In genomic region chr11:76700177-76701100, GRCh38 we compare ENCODE assay signal across 1 cellular context.
TF ChIP-seq lines count a peak whose summit lies in the region.

No MANE protein-coding gene starts in this region.

TF ChIP-seq in A549, 52 proteins besides CTCF, POLR2A, EP300 and RAD21 (continued from another document):
- TF ChIP-seq HMGXB4 (CRISPR knock-in tag; IDR thresholded peaks at IDR 0.05; ENCODE audit: borderline replicate concordance), result no peak
- no peak for TF ChIP-seq NR3C1 (IDR thresholded peaks at IDR 0.05)
- TF ChIP-seq NFE2L2 (conservative IDR thresholded peaks at IDR 0.05; ENCODE audit: low read length), result no peak
- TF ChIP-seq JUN (IDR thresholded peaks at IDR 0.05), result peak in 1 of 2 experiments; percentile 85; a peak in 3 of 5 replicates
- no peak for TF ChIP-seq SREBF2 (IDR thresholded peaks at IDR 0.05)
- TF ChIP-seq POLR2AphosphoS2 (conservative IDR thresholded peaks at IDR 0.05; ENCODE audit: low read length), result no peak
- TF ChIP-seq USF2 (IDR thresholded peaks at IDR 0.05), result no peak
- TF ChIP-seq JUNB (IDR thresholded peaks at IDR 0.05), result peak; percentile 81
- TF ChIP-seq EHF (CRISPR knock-in tag; IDR thresholded peaks at IDR 0.05), result no peak
- peak; percentile 53; the same call in 1 of the 2 replicates for TF ChIP-seq GATA3 (IDR thresholded peaks at IDR 0.05; ENCODE audit: borderline replicate concordance)
- peak; percentile 11 for TF ChIP-seq ZFP36 (IDR thresholded peaks at IDR 0.05; ENCODE audit: borderline replicate concordance, partially characterized antibody)
- TF ChIP-seq ZC3H11A (IDR thresholded peaks at IDR 0.05), result no peak
- no peak for TF ChIP-seq ZNF302 (CRISPR knock-in tag; IDR thresholded peaks at IDR 0.05)
- TF ChIP-seq MAX (IDR thresholded peaks at IDR 0.05), result 0 out of 2 replicates have a peak, but pooled peaks have one; percentile 27
- TF ChIP-seq HES2 (IDR thresholded peaks at IDR 0.05), result no peak
- TF ChIP-seq CHD2 (IDR thresholded peaks at IDR 0.05; ENCODE audit: low read length, partially characterized antibody), result no peak
- no peak for TF ChIP-seq MYC (IDR thresholded peaks at IDR 0.05; ENCODE audit: borderline replicate concordance, low read length)
- TF ChIP-seq E2F6 (IDR thresholded peaks at IDR 0.05; ENCODE audit: borderline replicate concordance, low read depth), result no peak
- no peak for TF ChIP-seq RNF2 (IDR thresholded peaks at IDR 0.05; ENCODE audit: borderline replicate concordance, low read depth)
- no peak for TF ChIP-seq PHF8 (IDR thresholded peaks at IDR 0.05; ENCODE audit: borderline replicate concordance, low read depth)
- no peak for TF ChIP-seq ESRRA (IDR thresholded peaks at IDR 0.05; ENCODE audit: borderline replicate concordance, low read length)
- TF ChIP-seq HEYL (CRISPR knock-in tag; IDR thresholded peaks at IDR 0.05), result no peak
- no peak for TF ChIP-seq FOXS1 (CRISPR knock-in tag; IDR thresholded peaks at IDR 0.05)
- no peak for TF ChIP-seq RFX5 (IDR thresholded peaks at IDR 0.05)
- no peak for TF ChIP-seq NPAS2 (CRISPR knock-in tag; IDR thresholded peaks at IDR 0.05; ENCODE audit: borderline replicate concordance)
- no peak for TF ChIP-seq HOXA7 (CRISPR knock-in tag; IDR thresholded peaks at IDR 0.05)
- TF ChIP-seq HOXB13 (CRISPR knock-in tag; IDR thresholded peaks at IDR 0.05; ENCODE audit: low read depth), result no peak
- TF ChIP-seq ELK1 (IDR thresholded peaks at IDR 0.05; ENCODE audit: low read depth, low read length), result no peak
- TF ChIP-seq SMC3 (IDR thresholded peaks at IDR 0.05), result no peak
- TF ChIP-seq ZSCAN20 (CRISPR knock-in tag; IDR thresholded peaks at IDR 0.05), result no peak
- TF ChIP-seq FOSB (CRISPR knock-in tag; IDR thresholded peaks at IDR 0.05), result no peak
- TF ChIP-seq MAFK (IDR thresholded peaks at IDR 0.05; ENCODE audit: partially characterized antibody), result peak; percentile 51
- TF ChIP-seq EHMT2 (IDR thresholded peaks at IDR 0.05; ENCODE audit: low read depth), result no peak
- TF ChIP-seq PBX3 (IDR thresholded peaks at IDR 0.05), result no peak
- TF ChIP-seq MAZ (IDR thresholded peaks at IDR 0.05; ENCODE audit: borderline replicate concordance, low read depth, low read length), result no peak
- TF ChIP-seq CBX2 (IDR thresholded peaks at IDR 0.05; ENCODE audit: borderline replicate concordance, low read depth), result no peak
- no peak for TF ChIP-seq TP53 (CRISPR knock-in tag; IDR thresholded peaks at IDR 0.05)
- TF ChIP-seq KDM5A (IDR thresholded peaks at IDR 0.05), result no peak
